ENCODE assay signal across 9 cellular contexts in genomic region chr20:38726849-38727601, GRCh38. TPM values are rescaled to one million over a fixed set of nuclear protein-coding genes. Genes with fewer than 3 reads are reported as not detected.
A peak's percentile ranks its signal among the peaks of the same experiment; 100 is the strongest.
DNase-seq lines count a peak whose midpoint lies in the region; ATAC-seq and TF ChIP-seq lines count a peak whose summit lies in the region.
"Had no signal": no experiment of that assay in that cellular context is flagged by ENCODE, and none has a peak within 500 bp of the region (broad histone marks: within the 10 kb centered on the region; RNA-seq: fewer than 3 reads in every experiment).

No MANE protein-coding gene starts in this region.

- no peak overlapping the region for H2BK5ac ChIP-seq in neuronal stem cell (ENCODE audit: low read length)

- TF ChIP-seq CTCF in GM12864 (IDR thresholded peaks at IDR 0.05; ENCODE audit: low read depth, low read length, missing control alignments) (peak; percentile 38), astrocyte of the spinal cord (IDR thresholded peaks at IDR 0.05; ENCODE audit: low read depth, low read length) (peak; percentile 29), mammary epithelial cell (conservative IDR thresholded peaks at IDR 0.05 in 1 of 2, IDR thresholded peaks at IDR 0.05 in 1 of 2; ENCODE audit: extremely low read depth in 1 of 2, insufficient read depth in 1 of 2, low read depth in 1 of 2, low read length in 2 of 2) (peak in 1 of 2 donors; percentile 10)

- dilution Hi-C loops in mammary epithelial cell (cut with HindIII; ENCODE audit: low sequenced_read_pairs) = no loop called here

- H3K18ac ChIP-seq in neuronal stem cell (ENCODE audit: low read length) = peak overlapping the region; percentile 81

- peak overlapping the region; percentile 82 for H3K23ac ChIP-seq in neuronal stem cell (ENCODE audit: low read depth, low read length, poor library complexity)

- no peak overlapping the region for H3K4ac ChIP-seq in neuronal stem cell (ENCODE audit: low read length)

- H4K20me1 ChIP-seq in mammary epithelial cell (ENCODE audit: insufficient read depth, low read length) = no peaks in the 10 kb centered on the region

- in situ Hi-C loops in astrocyte of the spinal cord (cut with HindIII; ENCODE audit: low sequenced_read_pairs) = no loop called here
- in situ Hi-C loops in mammary epithelial cell (cut with MboI; ENCODE audit: low sequenced_read_pairs in 2 of 2) = no loop called here

- H3K4me2 ChIP-seq in neuronal stem cell (ENCODE audit: insufficient read depth, low read length, poor library complexity, severe bottlenecking) = no peak overlapping the region
- H3K4me2 ChIP-seq in mammary epithelial cell (ENCODE audit: insufficient read depth, low read depth, low read length) = no peak overlapping the region

- no peak overlapping the region for H4K8ac ChIP-seq in neuronal stem cell (ENCODE audit: low read depth, low read length)

- peak overlapping the region; percentile 14 for H3K14ac ChIP-seq in neuronal stem cell (ENCODE audit: low read length)

- H3K36me3 ChIP-seq in neuronal stem cell (replicated peaks in 1 of 2; ENCODE audit: control insufficient read depth in 2 of 2, insufficient read depth in 2 of 2, low read length in 2 of 2) (no peaks in the 10 kb centered on the region), mammary epithelial cell (ENCODE audit: insufficient read depth, low read length) (no peaks in the 10 kb centered on the region)

- H4K91ac ChIP-seq in neuronal stem cell (ENCODE audit: low read depth, low read length, poor library complexity) = no peak overlapping the region

- H3K27ac ChIP-seq in neuronal stem cell (replicated peaks; ENCODE audit: low read length) (no peak overlapping the region), mammary epithelial cell (ENCODE audit: insufficient read depth, low read depth, low read length) (no peak overlapping the region)

- peaks cover 15 to 16% of the 10 kb centered on the region in 2 donors for H3K9me3 ChIP-seq in neuronal stem cell (replicated peaks in 1 of 2; ENCODE audit: control insufficient read depth in 2 of 2, insufficient read depth in 1 of 2, low read depth in 1 of 2, low read length in 2 of 2)
- H3K9me3 ChIP-seq in mammary epithelial cell (replicated peaks; ENCODE audit: insufficient read depth, low read length) = no peaks in the 10 kb centered on the region

- H3K79me1 ChIP-seq in neuronal stem cell (ENCODE audit: low read depth, low read length) = no peaks in the 10 kb centered on the region

- H3K4me1 ChIP-seq in neuronal stem cell (ENCODE audit: control insufficient read depth in 2 of 2, insufficient read depth in 1 of 2, low read depth in 1 of 2, low read length in 2 of 2) (peaks cover 13 to 29% of the 10 kb centered on the region in 2 donors), mammary epithelial cell (ENCODE audit: insufficient read depth, low read length) (peaks cover 7% of the 10 kb centered on the region)

- ATAC-seq in GM18861 (IDR thresholded peaks at IDR 0.05; ENCODE audit: unreplicated experiment) = no peak

- H2AFZ ChIP-seq in neuronal stem cell (ENCODE audit: low read length) (peak overlapping the region; percentile 81), mammary epithelial cell (ENCODE audit: low read depth, low read length) (no peak overlapping the region)

- no CpG with 5 or more reads among the region's 41 CpGs for WGBS in neuronal stem cell (ENCODE audit: extremely low coverage in 2 of 2, insufficient read length in 2 of 2, insufficient replicate concordance in 1 of 2), 2 donors
- WGBS in mammary epithelial cell (ENCODE audit: low coverage, missing lambda C conversion rate) = 7% methylated on average over 23 of the region's 41 CpGs

- H3K4me3 ChIP-seq in GM12864 (ENCODE audit: low read depth, low read length) (no peak overlapping the region), astrocyte of the spinal cord (ENCODE audit: low read depth, low read length) (no peak overlapping the region), neuronal stem cell (ENCODE audit: low read length in 2 of 2) (peak overlapping the region; percentile 1 to 54), mammary epithelial cell (replicated peaks in 1 of 3; ENCODE audit: insufficient read depth in 1 of 3, low read depth in 2 of 3, low read length in 3 of 3) (no peak overlapping the region)

- peak overlapping the region; percentile 69 for H2BK120ac ChIP-seq in neuronal stem cell (ENCODE audit: low read depth, low read length)

- no peak overlapping the region for H3K9ac ChIP-seq in neuronal stem cell (ENCODE audit: low read depth, low read length, poor library complexity)
- H3K9ac ChIP-seq in mammary epithelial cell (ENCODE audit: insufficient read depth, low read length) = no peak overlapping the region

- CTCF ChIA-PET in mammary epithelial cell (lab: Charles Lee; ENCODE audit: low non-redundant PET) = no interaction called here

- no peaks in the 10 kb centered on the region for H3K79me2 ChIP-seq in mammary epithelial cell (ENCODE audit: insufficient read depth, low read length)

- H3K27me3 ChIP-seq in neuronal stem cell (ENCODE audit: control insufficient read depth in 3 of 3, insufficient read depth in 3 of 3, low read depth in 1 of 3, low read length in 3 of 3) (peaks cover 74 to 100% (median 98%) of the 10 kb centered on the region in 3 experiments), mammary epithelial cell (ENCODE audit: insufficient read depth, low read length) (peaks cover 81% of the 10 kb centered on the region)

- no TSS peak for BruUV-seq in mammary epithelial cell (replicated peaks; lab: Mats Ljungman, UMichigan)

- peak overlapping the region; percentile 79 for H2AK5ac ChIP-seq in neuronal stem cell (ENCODE audit: low read depth, low read length)

- DNase-seq in GM12864 (ENCODE audit: low read depth) = no peak
- peak; percentile 70 for DNase-seq in RPMI8226
- no peak for DNase-seq in astrocyte of the spinal cord (ENCODE audit: low read depth, low spot score)
- DNase-seq in neuronal stem cell (ENCODE audit: low spot score) = peak; percentile 80
- no peak for DNase-seq in epidermal melanocyte (ENCODE audit: insufficient read length, low spot score)
- DNase-seq in mammary epithelial cell = no peak
- no peak for DNase-seq in NCI-H1092 (lab: John Stamatoyannopoulos, UW)

- no peak overlapping the region for H2BK12ac ChIP-seq in neuronal stem cell (ENCODE audit: low read length)

- peak overlapping the region; percentile 54 for H2BK15ac ChIP-seq in neuronal stem cell (ENCODE audit: low read length)

- intact Hi-C loops in mammary epithelial cell (cut with micrococcal nuclease) = loop anchor here (1.0 to 2.0 kb wide), 3 partner anchors 63 to 322 kb away; no protein-coding TSS in a partner anchor

RNA-seq across cellular contexts. Expression of gene SLC32A1, which starts 2.7 kb away (rescaled TPM):
- 0.11 TPM for polyA plus RNA-seq in neuronal stem cell (2013, experiment 1 of 2)
- 0.14 TPM for polyA plus RNA-seq in neuronal stem cell (2013, experiment 2 of 2)
- total RNA-seq in mammary epithelial cell = not detected
- not detected for polyA plus RNA-seq in mammary epithelial cell
- not detected for polyA minus RNA-seq in mammary epithelial cell
- total RNA-seq: myocyte had no signal

RNA-seq across cellular contexts. Expression of gene ACTR5, which starts 21.2 kb away (rescaled TPM):
- 7.2 TPM for polyA plus RNA-seq in neuronal stem cell (2013, experiment 1 of 2)
- 7.2 TPM for polyA plus RNA-seq in neuronal stem cell (2013, experiment 2 of 2)
- 1 to 10 TPM; 6.5 to 6.8 TPM for total RNA-seq in mammary epithelial cell
- polyA plus RNA-seq in mammary epithelial cell = 7.9 TPM
- 3.0 TPM for polyA minus RNA-seq in mammary epithelial cell

Comparison
In these comparisons a context has a peak if more than half of its experiments do, and no peak if none do; other contexts are left out.
1. DNase-seq: peak in RPMI8226 (single experiment) and neuronal stem cell (single experiment); none in GM12864 (single experiment), astrocyte of the spinal cord (single experiment), epidermal melanocyte (single experiment), mammary epithelial cell (single experiment) and NCI-H1092 (single experiment).
2. H3K4me3 ChIP-seq: peak in neuronal stem cell (2 of 2); none in GM12864 (single experiment), astrocyte of the spinal cord (single experiment) and mammary epithelial cell (0 of 3).